ENCODE assay signal across 15 cellular contexts in the genomic region with DNA sequence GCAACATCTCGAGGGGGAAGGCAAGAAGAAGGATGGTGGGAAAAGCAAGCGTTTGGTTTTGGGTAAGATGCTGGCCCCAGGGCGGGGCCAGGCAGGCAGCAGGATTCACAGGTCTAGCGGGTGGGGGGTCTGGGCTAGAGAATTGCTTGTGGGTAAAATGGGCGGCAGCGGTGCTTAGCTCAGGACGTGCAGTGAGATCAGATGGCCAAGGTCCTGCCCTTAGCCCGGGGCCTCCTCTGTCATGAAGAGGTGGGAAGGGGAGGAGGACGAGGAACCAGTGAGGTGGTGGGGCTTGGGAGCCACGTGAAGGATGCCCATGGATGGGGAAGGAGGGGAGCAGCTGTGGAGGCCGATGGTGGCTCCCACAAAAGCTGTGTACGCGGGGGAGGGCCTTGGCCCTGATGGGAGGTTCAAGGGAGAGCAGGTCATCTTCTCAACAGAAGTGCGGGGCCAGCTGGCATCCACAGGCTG. TPM values are rescaled to one million over a fixed set of nuclear protein-coding genes. Genes with fewer than 3 reads are reported as not detected.
"Had no signal": no experiment of that assay in that cellular context is flagged by ENCODE, and none has a peak within 500 bp of the region (broad histone marks: within the 10 kb centered on the region; RNA-seq: fewer than 3 reads in every experiment).

No MANE protein-coding gene starts in this region.

- H3K36me3 ChIP-seq: ascending aorta, upper lobe of left lung had no signal

- ATAC-seq: activated CD4-positive, alpha-beta T cell treated with anti-CD3 and anti-CD28 coated beads for 36 hours; activated naive CD8-positive, alpha-beta T cell treated with anti-CD3 and anti-CD28 coated beads, Interleukin-2, amount 50 U/mL, for 24 hours; naive thymus-derived CD4-positive, alpha-beta T cell; stimulated activated naive CD8-positive, alpha-beta T cell treated with anti-CD3 and anti-CD28 coated beads, Interleukin-15, amount 100 ng/mL, for 72 hours had no signal

- FAIRE-seq: frontal cortex, keratinocyte, small intestine, TTC549 had no signal

- H3K4me1 ChIP-seq: ascending aorta, upper lobe of left lung had no signal

- H3K9me3 ChIP-seq: ascending aorta, upper lobe of left lung had no signal

- DNase-seq: activated CD4-positive, alpha-beta T cell treated with anti-CD3 and anti-CD28 coated beads for 36 hours; activated CD4-positive, alpha-beta T cell treated with anti-CD3 and anti-CD28 coated beads, Interleukin-2, amount 50 U/mL, for 48 hours; activated naive CD8-positive, alpha-beta T cell treated with anti-CD3 and anti-CD28 coated beads, Interleukin-2, amount 50 U/mL, for 24 hours; effector CD4-positive, alpha-beta T cell; hypothalamus; naive thymus-derived CD4-positive, alpha-beta T cell; small intestine; stimulated activated CD4-positive, alpha-beta T cell treated with anti-CD3 and anti-CD28 coated beads, Interleukin-4, amount 100 ng/mL, for 1 hour; stimulated activated naive CD8-positive, alpha-beta T cell treated with anti-CD3 and anti-CD28 coated beads, Interleukin-15, amount 100 ng/mL, for 72 hours had no signal

- H3K27ac ChIP-seq: ascending aorta, upper lobe of left lung had no signal

- H3K27me3 ChIP-seq: ascending aorta, upper lobe of left lung had no signal

- H3K4me3 ChIP-seq: ascending aorta, upper lobe of left lung had no signal

RNA-seq across cellular contexts. Expression of a gene that starts 59.9 kb away (rescaled TPM):
- total RNA-seq: activated T-helper 2 cell treated with anti-CD3 and anti-CD28 coated beads, Interferon-gamma antibody, Interleukin-2, Interleukin-4, amounts not matched to agents 10 μg/mL and 5 μg/mL and 100 μg/mL, durations not matched to agents 14 hours and 24 hours and 36 hours; ascending aorta had no signal
- polyA plus RNA-seq: naive thymus-derived CD4-positive, alpha-beta T cell had no signal
